17 cellular contexts compared by ENCODE assay signal in genomic region chr3:128496019-128496601, GRCh38. TPM values are rescaled to one million over a fixed set of nuclear protein-coding genes. Genes with fewer than 3 reads are reported as not detected.
DNase-seq lines count a peak whose midpoint lies in the region; ATAC-seq and TF ChIP-seq lines count a peak whose summit lies in the region.
"Had no signal": no experiment of that assay in that cellular context is flagged by ENCODE, and none has a peak within 500 bp of the region (broad histone marks: within the 10 kb centered on the region; RNA-seq: fewer than 3 reads in every experiment).

No MANE protein-coding gene starts in this region.

- no peak overlapping the region for H3K18ac ChIP-seq in mesendoderm (ENCODE audit: low read length)

- no peaks in the 10 kb centered on the region for H3K79me1 ChIP-seq in mesendoderm (ENCODE audit: low read length)

- H3K27me3 ChIP-seq in mesendoderm (ENCODE audit: insufficient read depth, low read length, poor library complexity), result peaks cover 53% of the 10 kb centered on the region
- peaks cover 3 to 96% of the 10 kb centered on the region in 2 donors for H3K27me3 ChIP-seq in tibial artery
- H3K27me3 ChIP-seq in esophagus squamous epithelium, result peaks cover 24 to 100% (median 39%) of the 10 kb centered on the region in 4 donors

- DNase-seq in activated naive CD4-positive, alpha-beta T cell (lab: John Stamatoyannopoulos, UW), result no peak
- DNase-seq in activated CD8-positive, alpha-beta memory T cell treated with anti-CD3 and anti-CD28 coated beads, Interleukin-2, amount 10 ng/mL, durations not matched to agents 7 days and 5 days, result no peak
- no peak for DNase-seq in mesendoderm
- peak; percentile 13 to 57 for DNase-seq in tibial artery
- no peak for DNase-seq in T-helper 9 cell
- no peak for DNase-seq in esophagus squamous epithelium (lab: John Stamatoyannopoulos, UW)
- DNase-seq in coronary artery (ENCODE audit: low spot score), result no peak
- DNase-seq: activated gamma-delta T cell treated with Interleukin-2 at 50 U/mL for 16 hours, heart right ventricle, left colon, NCI-H2171 treated with DMSO at 0.1 percent for 48 hours had no signal

- no peaks in the 10 kb centered on the region for H3K79me2 ChIP-seq in mesendoderm (ENCODE audit: control insufficient read depth, insufficient read depth, low read length)

- no peak overlapping the region for H3K4me2 ChIP-seq in mesendoderm (ENCODE audit: low read length)

- TF ChIP-seq POLR2A in esophagus squamous epithelium (IDR thresholded peaks at IDR 0.05), result no peak

- no peak overlapping the region for H4K8ac ChIP-seq in mesendoderm (ENCODE audit: low read depth, low read length)

- TF ChIP-seq CTCF in tibial artery (IDR thresholded peaks at IDR 0.05) (no peak), esophagus squamous epithelium (IDR thresholded peaks at IDR 0.05) (no peak), coronary artery (IDR thresholded peaks at IDR 0.05) (no peak)

- no peak overlapping the region for H4K5ac ChIP-seq in mesendoderm (ENCODE audit: low read length)

- no peaks in the 10 kb centered on the region for H3K9me3 ChIP-seq in tibial artery
- H3K9me3 ChIP-seq in esophagus squamous epithelium, result no peaks in the 10 kb centered on the region

- H3K4me1 Mint-ChIP-seq in activated naive CD4-positive, alpha-beta T cell treated with anti-CD3 and anti-CD28 coated beads, Interleukin-2, amount 50 U/mL, for 24 hours, result peaks cover 12% of the 10 kb centered on the region
- peaks cover 9% of the 10 kb centered on the region for H3K4me1 Mint-ChIP-seq in activated CD8-positive, alpha-beta memory T cell treated with anti-CD3 and anti-CD28 coated beads, Interleukin-2, amount 10 ng/mL, durations not matched to agents 7 days and 5 days

- peak overlapping the region; percentile 1 for H3K56ac ChIP-seq in mesendoderm (ENCODE audit: low read length)

- H3K27me3 Mint-ChIP-seq in activated naive CD4-positive, alpha-beta T cell treated with anti-CD3 and anti-CD28 coated beads, Interleukin-2, amount 50 U/mL, for 24 hours, result peaks cover 43% of the 10 kb centered on the region
- peaks cover 78% of the 10 kb centered on the region for H3K27me3 Mint-ChIP-seq in activated CD8-positive, alpha-beta memory T cell treated with anti-CD3 and anti-CD28 coated beads, Interleukin-2, amount 10 ng/mL, durations not matched to agents 7 days and 5 days

- peak overlapping the region; percentile 24 for H3K4me3 Mint-ChIP-seq in activated naive CD4-positive, alpha-beta T cell treated with anti-CD3 and anti-CD28 coated beads, Interleukin-2, amount 50 U/mL, for 24 hours
- peak overlapping the region; percentile 17 for H3K4me3 Mint-ChIP-seq in activated CD8-positive, alpha-beta memory T cell treated with anti-CD3 and anti-CD28 coated beads, Interleukin-2, amount 10 ng/mL, durations not matched to agents 7 days and 5 days

- H3K27ac ChIP-seq in mesendoderm (ENCODE audit: low read depth, low read length) (no peak overlapping the region), tibial artery (no peak overlapping the region), esophagus squamous epithelium (no peak overlapping the region), coronary artery (no peak overlapping the region)
- H3K27ac ChIP-seq: GM23248, heart right ventricle had no signal

- H3K9ac ChIP-seq in mesendoderm (ENCODE audit: low read length), result no peak overlapping the region
- H3K9ac ChIP-seq: GM23248 had no signal

- no peak overlapping the region for H3K4me3 ChIP-seq in mesendoderm (ENCODE audit: low read length)
- no peak overlapping the region for H3K4me3 ChIP-seq in tibial artery
- H3K4me3 ChIP-seq in esophagus squamous epithelium, result no peak overlapping the region
- H3K4me3 ChIP-seq in coronary artery, result no peak overlapping the region
- H3K4me3 ChIP-seq: GM23248 had no signal

- no CpG with 5 or more reads among the region's 32 CpGs for WGBS in mesendoderm (ENCODE audit: extremely low coverage, insufficient coverage, low lambda C conversion rate)
- WGBS in esophagus squamous epithelium, 2 donors, result 49 to 53% methylated on average over 31 to 32 of the region's 32 CpGs

- no peak overlapping the region for H3K4ac ChIP-seq in mesendoderm (ENCODE audit: low read depth, low read length)

- no peak for ATAC-seq in activated CD8-positive, alpha-beta memory T cell treated with anti-CD3 and anti-CD28 coated beads, Interleukin-2, amount 10 ng/mL, durations not matched to agents 7 days and 5 days
- ATAC-seq: activated CD4-positive, CD25-positive, alpha-beta regulatory T cell treated with anti-CD3 and anti-CD28 coated beads, Interleukin-2, amount 50 U/mL, for 24 hours had no signal

- peak overlapping the region; percentile 12 for H3K27ac Mint-ChIP-seq in activated naive CD4-positive, alpha-beta T cell treated with anti-CD3 and anti-CD28 coated beads, Interleukin-2, amount 50 U/mL, for 24 hours
- H3K27ac Mint-ChIP-seq in activated CD8-positive, alpha-beta memory T cell treated with anti-CD3 and anti-CD28 coated beads, Interleukin-2, amount 10 ng/mL, durations not matched to agents 7 days and 5 days, result no peak overlapping the region

- H3K4me1 ChIP-seq in mesendoderm (ENCODE audit: control insufficient read depth, low read depth, low read length) (peaks cover 15% of the 10 kb centered on the region), tibial artery (peaks cover 0 to 38% (median 30%) of the 10 kb centered on the region in 4 donors), esophagus squamous epithelium (peaks cover 13 to 56% (median 22%) of the 10 kb centered on the region in 3 donors)

- intact Hi-C loops in tibial artery (cut with DNase I; ENCODE audit: low total_unique reads) (loop anchor here (2.0 kb wide), 1 partner anchor 69 kb away; no protein-coding TSS in a partner anchor), esophagus squamous epithelium (cut with DNase I) (loop anchor here (5.0 to 10.0 kb wide), 2 partner anchors 69 to 401 kb away; no protein-coding TSS in a partner anchor)

- H2BK120ac ChIP-seq in mesendoderm (ENCODE audit: low read depth, low read length), result no peak overlapping the region

- no peak overlapping the region for H3K23ac ChIP-seq in mesendoderm (ENCODE audit: low read length)

- H2AK5ac ChIP-seq in mesendoderm (ENCODE audit: low read length), result no peak overlapping the region

- H2BK5ac ChIP-seq in mesendoderm (ENCODE audit: low read length), result no peak overlapping the region

- H3K36me3 ChIP-seq in mesendoderm (ENCODE audit: control insufficient read depth, insufficient read depth, low read length) (no peaks in the 10 kb centered on the region), tibial artery (no peaks in the 10 kb centered on the region), esophagus squamous epithelium (no peaks in the 10 kb centered on the region)

- no peaks in the 10 kb centered on the region for H3K9me3 Mint-ChIP-seq in activated naive CD4-positive, alpha-beta T cell treated with anti-CD3 and anti-CD28 coated beads, Interleukin-2, amount 50 U/mL, for 24 hours
- no peaks in the 10 kb centered on the region for H3K9me3 Mint-ChIP-seq in activated CD8-positive, alpha-beta memory T cell treated with anti-CD3 and anti-CD28 coated beads, Interleukin-2, amount 10 ng/mL, durations not matched to agents 7 days and 5 days (ENCODE audit: low read depth)

- no peak overlapping the region for H2BK15ac ChIP-seq in mesendoderm (replicated peaks; ENCODE audit: low read depth)

- CTCF ChIA-PET in activated CD8-positive, alpha-beta memory T cell treated with anti-CD3 and anti-CD28 coated beads, Interleukin-2, amount 10 ng/mL, durations not matched to agents 7 days and 5 days (lab: Charles Lee), result interaction anchor here (1.4 kb wide), 1 partner anchor 122 kb away, joined by 3 read pairs; no protein-coding TSS in a partner anchor

- no peaks in the 10 kb centered on the region for H3K36me3 Mint-ChIP-seq in activated naive CD4-positive, alpha-beta T cell treated with anti-CD3 and anti-CD28 coated beads, Interleukin-2, amount 50 U/mL, for 24 hours
- H3K36me3 Mint-ChIP-seq in activated CD8-positive, alpha-beta memory T cell treated with anti-CD3 and anti-CD28 coated beads, Interleukin-2, amount 10 ng/mL, durations not matched to agents 7 days and 5 days, result no peaks in the 10 kb centered on the region

RNA-seq across cellular contexts. Expression of gene GATA2, which starts 3.1 kb away (rescaled TPM):
- under 1 TPM in 1 of 2 experiments, not detected in 1; 0.28 TPM for total RNA-seq in activated CD8-positive, alpha-beta memory T cell treated with anti-CD3 and anti-CD28 coated beads, Interleukin-2, amount 10 ng/mL, durations not matched to agents 7 days and 5 days
- polyA plus RNA-seq in mesendoderm (2013, experiment 1 of 2), result 0.80 TPM
- 0.69 TPM for polyA plus RNA-seq in mesendoderm (2013, experiment 2 of 2)
- total RNA-seq in esophagus squamous epithelium, result 10 to 100 TPM in 1 of 4 donors, 1 to 10 TPM in 3; 1.6 to 12.8 (median 1.9) TPM

RNA-seq across cellular contexts. Expression of gene DNAJB8, which starts 29.4 kb away (rescaled TPM):
- not detected for total RNA-seq in activated CD8-positive, alpha-beta memory T cell treated with anti-CD3 and anti-CD28 coated beads, Interleukin-2, amount 10 ng/mL, durations not matched to agents 7 days and 5 days
- not detected for polyA plus RNA-seq in mesendoderm (2013, experiment 1 of 2)
- not detected for polyA plus RNA-seq in mesendoderm (2013, experiment 2 of 2)
- not detected for total RNA-seq in esophagus squamous epithelium
- total RNA-seq: cardiac septum, epithelial cell of proximal tubule, GM23248, heart right ventricle, left colon, omental fat pad had no signal
- polyA plus RNA-seq: GM23248, heart right ventricle had no signal

Comparison
In these comparisons a context has a peak if more than half of its experiments do, and no peak if none do; other contexts are left out.
1. DNase-seq: peak in tibial artery (2 of 2); none in activated naive CD4-positive, alpha-beta T cell (0 of 4), activated CD8-positive, alpha-beta memory T cell treated with anti-CD3 and anti-CD28 coated beads, Interleukin-2, amount 10 ng/mL, durations not matched to agents 7 days and 5 days (single experiment), mesendoderm (single experiment), T-helper 9 cell (single experiment), esophagus squamous epithelium (single experiment) and coronary artery (single experiment).